Comparison of ENCODE assay signal across 8 cellular contexts in the genomic region with DNA sequence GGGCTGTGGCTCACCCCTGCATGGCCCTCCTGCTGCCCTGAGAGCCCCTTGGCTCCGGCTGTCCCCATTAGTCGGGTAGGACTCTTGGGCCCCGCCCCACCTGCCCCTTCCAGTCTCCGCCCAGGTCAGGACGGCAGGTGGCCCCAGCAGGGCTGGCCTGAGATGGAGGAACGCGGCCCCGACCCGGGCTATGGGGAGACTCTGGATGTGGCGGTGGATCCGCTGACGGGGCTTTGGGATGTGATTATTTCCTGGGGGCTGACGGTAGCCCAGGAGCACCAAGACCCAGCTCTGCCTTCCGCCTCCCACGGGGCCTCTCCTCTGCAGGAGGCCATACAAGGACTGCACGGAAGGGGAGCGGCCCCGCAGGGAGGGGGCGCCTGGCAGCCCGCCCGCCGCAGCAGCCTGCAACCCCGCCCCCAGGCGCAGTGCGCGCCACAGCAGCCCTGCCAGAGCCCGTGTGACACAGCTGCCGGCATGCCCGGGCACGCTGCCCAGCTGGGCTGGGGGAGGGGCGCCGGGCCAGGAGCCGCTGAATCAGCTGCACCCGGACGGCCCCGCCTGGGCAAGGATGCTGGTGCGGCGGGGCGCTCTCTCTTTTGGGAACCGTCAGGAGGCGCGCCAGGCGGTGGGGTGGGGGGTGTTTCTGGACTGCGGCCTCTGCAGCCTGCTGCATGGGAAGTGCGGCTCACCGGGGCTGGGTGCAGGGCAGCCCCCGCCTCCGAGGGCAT. TPM values are rescaled to one million over a fixed set of nuclear protein-coding genes. Genes with fewer than 3 reads are reported as not detected.
DNase-seq lines count a peak whose midpoint lies in the region; ATAC-seq and TF ChIP-seq lines count a peak whose summit lies in the region.

No MANE protein-coding gene starts in this region.

- H3K27ac ChIP-seq in colonic mucosa (peak overlapping the region; percentile 66), left lung (peak overlapping the region; percentile 67 to 78)

- DNase-seq in BE2C (peak; percentile 98), GM19240 (ENCODE audit: insufficient read length, low spot score) (peak; percentile 84), NCI-H510A treated with DMSO at 0.1 percent for 48 hours (lab: John Stamatoyannopoulos, UW) (peak; percentile 99), colonic mucosa (peak; percentile 93), left lung (peak; percentile 92 to 96)
- DNase-seq in activated CD4-positive, alpha-beta T cell treated with anti-CD3 and anti-CD28 coated beads for 48 hours, result peak; percentile 95
- DNase-seq in stimulated activated CD4-positive, alpha-beta T cell treated with anti-CD3 and anti-CD28 coated beads, Interleukin-4, amount 100 ng/mL, for 1 hour, result peak; percentile 91

- H3K4me1 ChIP-seq in BE2C, result peaks cover 59% of the 10 kb centered on the region
- peaks cover 35% of the 10 kb centered on the region for H3K4me1 ChIP-seq in colonic mucosa
- peaks cover 20 to 64% of the 10 kb centered on the region in 2 donors for H3K4me1 ChIP-seq in left lung

- ATAC-seq in HG03439 (IDR thresholded peaks at IDR 0.05; ENCODE audit: unreplicated experiment) (peak; percentile 69), left lung (peak; percentile 91)

- H3K4me3 ChIP-seq in BE2C (ENCODE audit: low read depth, low read length) (peak overlapping the region; percentile 50), colonic mucosa (peak overlapping the region; percentile 31), left lung (peak overlapping the region; percentile 5 to 36)

- no peaks in the 10 kb centered on the region for H3K36me3 ChIP-seq in BE2C
- H3K36me3 ChIP-seq in colonic mucosa, result no peaks in the 10 kb centered on the region
- peaks cover 0 to 5% of the 10 kb centered on the region in 2 donors for H3K36me3 ChIP-seq in left lung

- H3K27me3 ChIP-seq in BE2C (no peaks in the 10 kb centered on the region), colonic mucosa (no peaks in the 10 kb centered on the region), left lung (peaks cover 0 to 57% of the 10 kb centered on the region in 2 donors)

- intact Hi-C loops in colonic mucosa (cut with DNase I) (no loop called here), left lung (cut with DNase I) (no loop called here)

- peak overlapping the region; percentile 78 to 79 for H3K9ac ChIP-seq in colonic mucosa (ENCODE audit: low read depth in 2 of 2, low read length in 2 of 2)

- TF ChIP-seq CTCF in BE2C (IDR thresholded peaks at IDR 0.05; ENCODE audit: low read depth, low read length) (no peak), colonic mucosa (IDR thresholded peaks at IDR 0.05) (peak; percentile 6), left lung (IDR thresholded peaks at IDR 0.05) (peak in 1 of 2 donors; percentile 27)

- H3K9me3 ChIP-seq in BE2C (no peaks in the 10 kb centered on the region), colonic mucosa (no peaks in the 10 kb centered on the region), left lung (no peaks in the 10 kb centered on the region)

RNA-seq across cellular contexts. Expression of a gene that starts 9.2 kb away (rescaled TPM):
- polyA plus RNA-seq in BE2C (2012; ENCODE audit: insufficient read depth, insufficient read length, low read depth), result 50.2 TPM
- 10 to 100 TPM; 40.9 to 67.2 TPM for total RNA-seq in colonic mucosa
- total RNA-seq in left lung, result 10 to 100 TPM; 30.4 to 42.1 TPM

RNA-seq across cellular contexts. Expression of a gene that starts 14.4 kb away (rescaled TPM):
- 7.1 TPM for polyA plus RNA-seq in BE2C (2012; ENCODE audit: insufficient read depth, insufficient read length, low read depth)
- total RNA-seq in colonic mucosa (10 to 100 TPM; 20.3 to 21.0 TPM), left lung (10 to 100 TPM; 25.2 to 29.5 TPM)

Comparison
In these comparisons a context has a peak if more than half of its experiments do, and no peak if none do; other contexts are left out.
1. Peak in every context shown above with its lines: DNase-seq, ATAC-seq, H3K4me3 ChIP-seq and H3K27ac ChIP-seq.